ENCODE assay signal across 21 cellular contexts in genomic region chr14:99837822-99838221, GRCh38. TPM values are rescaled to one million over a fixed set of nuclear protein-coding genes. Genes with fewer than 3 reads are reported as not detected.
DNase-seq lines count a peak whose midpoint lies in the region; ATAC-seq and TF ChIP-seq lines count a peak whose summit lies in the region.
"Had no signal": no experiment of that assay in that cellular context is flagged by ENCODE, and none has a peak within 500 bp of the region (broad histone marks: within the 10 kb centered on the region; RNA-seq: fewer than 3 reads in every experiment).

No MANE protein-coding gene starts in this region.

- H3K79me2 ChIP-seq in neural progenitor cell (ENCODE audit: low read depth): peaks cover 96% of the 10 kb centered on the region

- 87% methylated on average over 2 of the region's 2 CpGs for WGBS in esophagus muscularis mucosa

- peaks cover 57% of the 10 kb centered on the region for H3F3A ChIP-seq in neural progenitor cell (ENCODE audit: low read depth)

- peaks cover 49% of the 10 kb centered on the region for H3K4me1 Mint-ChIP-seq in WTC11
- H3K4me1 Mint-ChIP-seq in neural progenitor cell: peaks cover 30% of the 10 kb centered on the region
- H3K4me1 Mint-ChIP-seq: B cell had no signal

- TF ChIP-seq EP300 in esophagus muscularis mucosa (IDR thresholded peaks at IDR 0.05): no peak

- H3K9me3 ChIP-seq in HEK293 (ENCODE audit: control insufficient read depth, insufficient read depth, low read depth, low read length) (no peaks in the 10 kb centered on the region), esophagus muscularis mucosa (no peaks in the 10 kb centered on the region), neural progenitor cell (ENCODE audit: low read depth) (no peaks in the 10 kb centered on the region), left lung (no peaks in the 10 kb centered on the region), WERI-Rb-1 (ENCODE audit: severe bottlenecking) (no peaks in the 10 kb centered on the region)
- H3K9me3 ChIP-seq: A549; BLaER1 treated with 17β-estradiol and CSF1 and Interleukin-3, amounts not matched to agents 10 nM and 100 nM; Caco-2 had no signal

- H3K27ac ChIP-seq in HEK293 (ENCODE audit: extremely low read depth, low read depth, low read length) (no peak overlapping the region), esophagus muscularis mucosa (replicated peaks in 1 of 4) (no peak overlapping the region), neural progenitor cell (no peak overlapping the region), left lung (no peak overlapping the region), WERI-Rb-1 (no peak overlapping the region)
- H3K27ac ChIP-seq: 22Rv1; BLaER1 treated with 17β-estradiol and CSF1 and Interleukin-3, amounts not matched to agents 10 nM and 100 nM; C4-2B had no signal

- H3K27ac Mint-ChIP-seq in WTC11 (no peak overlapping the region), neural progenitor cell (no peak overlapping the region)
- H3K27ac Mint-ChIP-seq: B cell; CD4-positive, alpha-beta T cell; CD8-positive, alpha-beta T cell had no signal

- intact Hi-C loops in esophagus muscularis mucosa (cut with DNase I) (no loop called here), left lung (cut with DNase I) (no loop called here)

- peak overlapping the region; percentile 69 for H3K4me2 ChIP-seq in neural progenitor cell
- H3K4me2 ChIP-seq: BLaER1 treated with 17β-estradiol and CSF1 and Interleukin-3, amounts not matched to agents 10 nM and 100 nM had no signal

- CTCF ChIA-PET in HEK293 (lab: Yijun Ruan, JAX): interaction anchor here (0.7 to 2.0 kb wide), 4 partner anchors 16 to 107 kb away, joined by 3 to 4 read pairs (median 4); no protein-coding TSS in a partner anchor
- CTCF ChIA-PET in WTC11 (lab: Charles Lee): interaction anchor here (1.0 to 1.6 kb wide), 4 partner anchors 35 to 107 kb away, joined by 3 to 5 read pairs (median 3); no protein-coding TSS in a partner anchor

- POLR2A ChIA-PET in HEK293 (lab: Yijun Ruan, JAX) (interaction anchor here (2.5 kb wide), 1 partner anchor 16 kb away, joined by 9 read pairs; no protein-coding TSS in a partner anchor), WTC11 (lab: Charles Lee) (no interaction called here)

- H3K36me3 Mint-ChIP-seq in WTC11 (no peaks in the 10 kb centered on the region), neural progenitor cell (peaks cover 2% of the 10 kb centered on the region)
- H3K36me3 Mint-ChIP-seq: CD8-positive, alpha-beta T cell had no signal

- TF ChIP-seq CTCF in HEK293 (tag by site-specific recombination; IDR thresholded peaks at IDR 0.05): no peak
- TF ChIP-seq CTCF in WTC11 (IDR thresholded peaks at IDR 0.05): no peak
- TF ChIP-seq CTCF in esophagus muscularis mucosa (IDR thresholded peaks at IDR 0.05): no peak
- no peak for TF ChIP-seq CTCF in neural progenitor cell (IDR thresholded peaks at IDR 0.05)
- TF ChIP-seq CTCF in left lung (IDR thresholded peaks at IDR 0.05): no peak
- no peak for TF ChIP-seq CTCF in WERI-Rb-1 (IDR thresholded peaks at IDR 0.05; ENCODE audit: low read depth, low read length)

- H2AFZ ChIP-seq in neural progenitor cell (replicated peaks): no peak overlapping the region

- H3K9ac ChIP-seq in neural progenitor cell: no peak overlapping the region
- H3K9ac ChIP-seq: BLaER1 treated with 17β-estradiol and CSF1 and Interleukin-3, amounts not matched to agents 10 nM and 100 nM had no signal

- DNase-seq in WTC11 (ENCODE audit: low spot score) (no peak), esophagus muscularis mucosa (ENCODE audit: extremely low spot score) (peak; percentile 7), neural progenitor cell (ENCODE audit: low spot score) (no peak), left lung (no peak), WERI-Rb-1 (no peak)
- DNase-seq: AML-193; Caco-2; Calu3; CD4-positive, alpha-beta T cell; CD8-positive, alpha-beta T cell; DND-41; EL; GDM1 had no signal

- H3K4me3 ChIP-seq in HEK293 (ENCODE audit: low read depth, low read length) (no peak overlapping the region), esophagus muscularis mucosa (no peak overlapping the region), neural progenitor cell (no peak overlapping the region), left lung (no peak overlapping the region), WERI-Rb-1 (ENCODE audit: low read depth, low read length) (no peak overlapping the region)
- H3K4me3 ChIP-seq: A549; BLaER1 treated with 17β-estradiol and CSF1 and Interleukin-3, amounts not matched to agents 10 nM and 100 nM; GM12878 had no signal

- H3K27me3 Mint-ChIP-seq in WTC11 (ENCODE audit: low read depth) (peaks cover 13% of the 10 kb centered on the region), neural progenitor cell (ENCODE audit: insufficient read depth, low read depth) (no peaks in the 10 kb centered on the region)

- H3K9me3 Mint-ChIP-seq in WTC11 (no peaks in the 10 kb centered on the region), neural progenitor cell (peaks cover 6% of the 10 kb centered on the region)
- H3K9me3 Mint-ChIP-seq: CD4-positive, alpha-beta T cell; CD8-positive, alpha-beta T cell had no signal

- H3K4me3 Mint-ChIP-seq in WTC11: no peak overlapping the region
- H3K4me3 Mint-ChIP-seq in neural progenitor cell: no peak overlapping the region
- H3K4me3 Mint-ChIP-seq: B cell; CD4-positive, alpha-beta T cell; CD8-positive, alpha-beta T cell had no signal

- no peaks in the 10 kb centered on the region for H3K27me3 ChIP-seq in esophagus muscularis mucosa
- no peaks in the 10 kb centered on the region for H3K27me3 ChIP-seq in neural progenitor cell
- H3K27me3 ChIP-seq in left lung: no peaks in the 10 kb centered on the region
- H3K27me3 ChIP-seq in WERI-Rb-1 (ENCODE audit: insufficient read depth, low read depth, severe bottlenecking): no peaks in the 10 kb centered on the region
- H3K27me3 ChIP-seq: BLaER1 treated with 17β-estradiol and CSF1 and Interleukin-3, amounts not matched to agents 10 nM and 100 nM had no signal

- H3K36me3 ChIP-seq in HEK293 (ENCODE audit: control insufficient read depth in 2 of 2, insufficient read depth in 1 of 2, low read length in 2 of 2) (no peaks in the 10 kb centered on the region), esophagus muscularis mucosa (no peaks in the 10 kb centered on the region), neural progenitor cell (no peaks in the 10 kb centered on the region), left lung (no peaks in the 10 kb centered on the region), WERI-Rb-1 (no peaks in the 10 kb centered on the region)
- H3K36me3 ChIP-seq: BLaER1 treated with 17β-estradiol and CSF1 and Interleukin-3, amounts not matched to agents 10 nM and 100 nM had no signal

- H3K4me1 ChIP-seq in HEK293 (ENCODE audit: control insufficient read depth, insufficient read depth, low read length): peaks cover 37% of the 10 kb centered on the region
- H3K4me1 ChIP-seq in esophagus muscularis mucosa: peaks cover 16 to 54% (median 25%) of the 10 kb centered on the region in 4 donors
- peaks cover 72% of the 10 kb centered on the region for H3K4me1 ChIP-seq in neural progenitor cell
- peaks cover 0 to 16% of the 10 kb centered on the region in 2 donors for H3K4me1 ChIP-seq in left lung

- peaks cover 56% of the 10 kb centered on the region for H4K20me1 ChIP-seq in neural progenitor cell (ENCODE audit: low read depth)
- H4K20me1 ChIP-seq: BLaER1 treated with 17β-estradiol and CSF1 and Interleukin-3, amounts not matched to agents 10 nM and 100 nM had no signal

- TF ChIP-seq POLR2A in esophagus muscularis mucosa (IDR thresholded peaks at IDR 0.05; ENCODE audit: low read depth): no peak

- ATAC-seq in WTC11: no peak
- no peak for ATAC-seq in HG02973 (IDR thresholded peaks at IDR 0.05; ENCODE audit: unreplicated experiment)
- no peak for ATAC-seq in left lung
- ATAC-seq: CD8-positive, alpha-beta T cell; GM12878 had no signal

TF ChIP-seq in WTC11, 78 proteins besides CTCF, POLR2A, EP300 and RAD21:
- TF ChIP-seq ZNF121 (CRISPR knock-in tag; IDR thresholded peaks at IDR 0.05) (peak; percentile 92; the same call in 1 of the 2 replicates), SP1 (CRISPR knock-in tag; conservative IDR thresholded peaks at IDR 0.05) (no peak)

RNA-seq across cellular contexts. Expression of gene EML1, which starts 44.6 kb away (rescaled TPM):
- 10.9 to 16.1 TPM (median 11.4 TPM) in 3 replicates for total RNA-seq in WTC11 (2021)
- total RNA-seq in esophagus muscularis mucosa: 100 to 1,000 TPM in 3 of 4 donors, 10 to 100 TPM in 1; 92.3 to 131 (median 119) TPM
- 47.7 and 57.2 TPM in 2 replicates for total RNA-seq in neural progenitor cell (ENCODE audit: low replicate concordance)
- 10 to 100 TPM; 24.6 to 27.0 TPM for total RNA-seq in left lung
- total RNA-seq: B cell; CD8-positive, alpha-beta T cell had no signal

Comparison
In these comparisons a context has a peak if more than half of its experiments do, and no peak if none do; other contexts are left out.
1. Of the 8 proteins assayed by ChIP-seq in both HEK293 and WTC11: peak only in HEK293: none; only in WTC11: none; in both: ZNF121; in neither: 7.